Comparison of ENCODE assay signal across 8 cellular contexts in the genomic region with DNA sequence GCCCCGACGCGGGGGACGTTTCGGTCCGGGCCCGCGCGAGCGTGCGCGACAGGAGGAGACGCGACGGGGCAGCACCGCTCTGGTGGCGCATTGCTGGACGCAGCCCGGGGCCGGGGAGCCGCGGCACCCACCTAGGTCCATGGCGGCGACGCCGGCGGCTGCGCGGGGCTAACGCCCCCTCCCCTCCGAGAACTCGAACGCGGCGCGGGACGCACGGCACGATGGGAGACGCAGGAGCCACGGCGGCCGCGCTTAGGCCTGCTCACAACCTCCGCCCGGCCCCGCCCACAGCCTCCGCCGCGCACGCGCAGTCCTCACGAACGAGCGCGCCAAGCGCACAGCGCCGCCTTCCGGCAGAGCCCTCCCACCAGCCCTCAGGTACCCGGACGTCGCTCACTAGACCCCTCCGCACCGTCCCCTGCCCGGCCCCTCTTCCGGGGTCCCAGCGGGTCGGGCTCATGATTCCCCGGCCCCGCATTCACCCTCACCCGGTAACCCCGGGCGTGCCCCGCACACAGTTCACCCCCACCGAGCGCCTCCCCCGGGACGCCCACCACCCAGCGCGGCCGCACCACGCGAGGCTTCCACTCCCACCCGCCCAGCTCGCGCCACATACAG. TPM values are rescaled to one million over a fixed set of nuclear protein-coding genes. Genes with fewer than 3 reads are reported as not detected.
A peak's percentile ranks its signal among the peaks of the same experiment; 100 is the strongest.
DNase-seq lines count a peak whose midpoint lies in the region; ATAC-seq and TF ChIP-seq lines count a peak whose summit lies in the region.

TSS of gene GEMIN4 (minus strand) at position 263 of the 618 bp plus-strand sequence. CDS start at position 141, 122 bp downstream.

- intact Hi-C loops in aorta (cut with DNase I) = loop anchor here in 1 of 2 donors (1.0 kb wide), 1 partner anchor 38 kb away; the partner anchor contains the start of gene VPS53

- in situ Hi-C loops in astrocyte of the cerebellum (cut with HindIII; ENCODE audit: low sequenced_read_pairs) = no loop called here

- H3K27me3 ChIP-seq in hepatocyte = no peaks in the 10 kb centered on the region
- H3K27me3 ChIP-seq in aorta (ENCODE audit: control insufficient read depth in 1 of 2, insufficient read depth in 2 of 2, low read length in 1 of 2) = no peaks in the 10 kb centered on the region

- peak within 1 kb of the TSS; percentile 98 for H2AFZ ChIP-seq in hepatocyte

- peaks cover 36% of the 10 kb centered on the region for H3K79me2 ChIP-seq in hepatocyte

- no peaks in the 10 kb centered on the region for H3K9me3 ChIP-seq in hepatocyte (ENCODE audit: low read depth)
- no peaks in the 10 kb centered on the region for H3K9me3 ChIP-seq in aorta (ENCODE audit: control insufficient read depth, low read length)

- 1% methylated on average over 26 of the region's 87 CpGs for WGBS in hepatocyte (ENCODE audit: low lambda C conversion rate, missing lambda C conversion rate)
- WGBS in aorta, 2 donors = 0% methylated on average over 62 to 87 of the region's 87 CpGs

- DNase-seq in NCI-H146 (lab: John Stamatoyannopoulos, UW) (peak; percentile 89), T-helper 22 cell (ENCODE audit: low read depth) (peak; percentile 86), astrocyte of the cerebellum (ENCODE audit: low read depth) (peak; percentile 57), hepatocyte (ENCODE audit: low spot score) (peak; percentile 95), renal cortical epithelial cell (ENCODE audit: low read depth) (peak; percentile 43), aorta (peak; percentile 94 to 99)

- H3K4me2 ChIP-seq in hepatocyte = peak within 1 kb of the TSS; percentile 97

- TF ChIP-seq CTCF in astrocyte of the cerebellum (IDR thresholded peaks at IDR 0.05; ENCODE audit: low read depth, low read length, missing control alignments) = peak; percentile 93
- peak; percentile 99 for TF ChIP-seq CTCF in hepatocyte (IDR thresholded peaks at IDR 0.05; ENCODE audit: poor library complexity)

- H3K36me3 ChIP-seq in hepatocyte (replicated peaks; ENCODE audit: insufficient read depth, low read depth) (no peaks in the 10 kb centered on the region), aorta (ENCODE audit: control insufficient read depth in 1 of 2, insufficient read depth in 2 of 2, low read length in 1 of 2) (no peaks in the 10 kb centered on the region)

- peak within 1 kb of the TSS; percentile 73 for H3K4me3 ChIP-seq in astrocyte of the cerebellum (ENCODE audit: low read depth, low read length)
- peak within 1 kb of the TSS; percentile 91 for H3K4me3 ChIP-seq in hepatocyte
- H3K4me3 ChIP-seq in aorta (ENCODE audit: low read length in 2 of 2) = peak within 1 kb of the TSS; percentile 42 to 81

- no peaks in the 10 kb centered on the region for H4K20me1 ChIP-seq in hepatocyte (ENCODE audit: insufficient read depth, poor library complexity, severe bottlenecking)

- peak; percentile 46 for ATAC-seq in GM18499 (IDR thresholded peaks at IDR 0.05; ENCODE audit: insufficient read depth, unreplicated experiment)
- ATAC-seq in HG02840 (IDR thresholded peaks at IDR 0.05; ENCODE audit: low FRiP score, unreplicated experiment) = peak; percentile 80
- ATAC-seq in aorta (ENCODE audit: low FRiP score) = peak; percentile 97

- H3K4me1 ChIP-seq in hepatocyte (ENCODE audit: insufficient read depth) = peaks cover 14% of the 10 kb centered on the region
- peaks cover 0 to 4% of the 10 kb centered on the region in 2 donors for H3K4me1 ChIP-seq in aorta (ENCODE audit: control insufficient read depth in 1 of 2, insufficient read depth in 2 of 2, low read length in 2 of 2)

- no peaks in the 10 kb centered on the region for H3K9me2 ChIP-seq in hepatocyte (replicated peaks; ENCODE audit: insufficient read depth)

- H3K27ac ChIP-seq in hepatocyte (peak within 1 kb of the TSS; percentile 86), aorta (ENCODE audit: low read depth in 1 of 2, low read length in 2 of 2) (peak within 1 kb of the TSS in 1 of 2 donors; percentile 8)

RNA-seq across cellular contexts. Expression of gene GEMIN4, which starts in this region (rescaled TPM):
- total RNA-seq in hepatocyte (11.6 and 12.0 TPM in 2 replicates), renal cortical epithelial cell (8.7 and 15.2 TPM in 2 replicates), aorta (10 to 100 TPM; 11.7 to 17.2 TPM)
- polyA plus RNA-seq in hepatocyte (9.7 and 12.8 TPM in 2 replicates), aorta (10 to 100 TPM in 1 of 2 donors, 1 to 10 TPM in 1; 5.5 to 18.1 TPM)

Comparison
In these comparisons a context has a peak if more than half of its experiments do, and no peak if none do; other contexts are left out.
1. ATAC-seq: peak in every context shown above with its lines; median percentile 97 in aorta; 80 in HG02840; 46 in GM18499.
2. DNase-seq: peak in every context shown above with its lines; median percentile 96 in aorta; 95 in hepatocyte; 89 in NCI-H146; 86 in T-helper 22 cell; 57 in astrocyte of the cerebellum; 43 in renal cortical epithelial cell.